11 cellular contexts compared by ENCODE assay signal in the genomic region with DNA sequence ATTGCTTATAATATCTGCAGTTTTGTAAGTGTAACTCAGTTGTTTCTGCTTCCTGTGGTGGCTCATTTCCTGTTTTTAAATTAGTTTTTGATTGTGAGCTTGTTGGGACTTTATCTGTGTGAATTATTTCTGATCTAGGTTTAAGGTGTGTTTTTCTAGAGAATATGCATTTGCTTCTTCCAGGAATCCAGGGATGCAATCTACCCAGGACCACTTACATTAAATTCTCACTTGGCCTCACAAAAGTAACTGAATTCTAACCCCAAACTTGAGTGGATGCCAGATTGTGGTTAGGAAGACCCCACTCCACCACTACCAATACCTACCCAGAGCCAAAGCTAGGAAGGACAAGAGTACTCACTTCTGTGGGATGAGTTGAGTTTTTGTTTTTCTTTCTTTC. TPM values are rescaled to one million over a fixed set of nuclear protein-coding genes. Genes with fewer than 3 reads are reported as not detected.
DNase-seq lines count a peak whose midpoint lies in the region; ATAC-seq, FAIRE-seq and TF ChIP-seq lines count a peak whose summit lies in the region.
"Had no signal": no experiment of that assay in that cellular context is flagged by ENCODE, and none has a peak within 500 bp of the region (broad histone marks: within the 10 kb centered on the region; RNA-seq: fewer than 3 reads in every experiment).

No MANE protein-coding gene starts in this region.

- H3K27me3 Mint-ChIP-seq in T-helper 1 cell treated with Interleukin-12 subunit alpha and Interleukin-12 subunit beta and Interleukin-4 antibody, amounts not matched to agents 30 μg/mL and 1 μg/mL, for 36 hours (ENCODE audit: low read depth): no peaks in the 10 kb centered on the region
- H3K27me3 Mint-ChIP-seq in naive thymus-derived CD8-positive, alpha-beta T cell: no peaks in the 10 kb centered on the region

- no peak for TF ChIP-seq POLR2A in GM12891 (IDR thresholded peaks at IDR 0.05; ENCODE audit: low read depth, low read length)

- no peak for FAIRE-seq in GM12891 (lab: Jason Lieb, UNC)

- no peaks in the 10 kb centered on the region for H3K9me3 ChIP-seq in SJCRH30 (replicated peaks)

- peaks cover 20% of the 10 kb centered on the region for H3K36me3 ChIP-seq in SJCRH30

- H3K27ac ChIP-seq in SJCRH30: no peak overlapping the region

- no peaks in the 10 kb centered on the region for H3K9me3 Mint-ChIP-seq in T-helper 1 cell treated with Interleukin-12 subunit alpha and Interleukin-12 subunit beta and Interleukin-4 antibody, amounts not matched to agents 30 μg/mL and 1 μg/mL, for 36 hours
- H3K9me3 Mint-ChIP-seq in naive thymus-derived CD8-positive, alpha-beta T cell: no peaks in the 10 kb centered on the region

- H3K4me3 ChIP-seq in SJCRH30: no peak overlapping the region

- no peak for DNase-seq in GM12891 (ENCODE audit: insufficient read length, low spot score)
- peak in 2 of 10 donors; percentile 38 to 50 for DNase-seq in naive thymus-derived CD8-positive, alpha-beta T cell
- DNase-seq in NCI-H446 (lab: John Stamatoyannopoulos, UW): no peak
- no peak for DNase-seq in HK-2 (ENCODE audit: unreplicated experiment)
- DNase-seq in SJCRH30: no peak
- DNase-seq: activated CD4-positive, CD25-positive, alpha-beta regulatory T cell treated with anti-CD3 and anti-CD28 coated beads, Interleukin-2, amount 50 U/mL, for 72 hours; midbrain; NCI-H2081 treated with DMSO at 0.1 percent for 48 hours had no signal

- peaks cover 30% of the 10 kb centered on the region for H3K36me3 Mint-ChIP-seq in T-helper 1 cell treated with Interleukin-12 subunit alpha and Interleukin-12 subunit beta and Interleukin-4 antibody, amounts not matched to agents 30 μg/mL and 1 μg/mL, for 36 hours (ENCODE audit: low read depth)
- peaks cover under 1 to 23% (median 16%) of the 10 kb centered on the region in 3 donors for H3K36me3 Mint-ChIP-seq in naive thymus-derived CD8-positive, alpha-beta T cell

- ATAC-seq in GM21576 (IDR thresholded peaks at IDR 0.05; ENCODE audit: unreplicated experiment) (peak; percentile 29), HG03457 (IDR thresholded peaks at IDR 0.05; ENCODE audit: unreplicated experiment) (no peak)
- peak; percentile 60 to 69 for ATAC-seq in naive thymus-derived CD8-positive, alpha-beta T cell

- no peaks in the 10 kb centered on the region for H3K27me3 ChIP-seq in SJCRH30

- no peaks in the 10 kb centered on the region for H3K4me1 ChIP-seq in SJCRH30

- POLR2A ChIA-PET in naive thymus-derived CD8-positive, alpha-beta T cell (lab: Charles Lee): interaction anchor here (0.7 to 3.9 kb wide), 16 partner anchors 11 to 410 kb away, joined by 3 to 54 read pairs (median 4); a partner anchor contains a TSS

- peak overlapping the region; percentile 91 for H3K27ac Mint-ChIP-seq in T-helper 1 cell treated with Interleukin-12 subunit alpha and Interleukin-12 subunit beta and Interleukin-4 antibody, amounts not matched to agents 30 μg/mL and 1 μg/mL, for 36 hours
- peak overlapping the region; percentile 93 to 99 (median 96) for H3K27ac Mint-ChIP-seq in naive thymus-derived CD8-positive, alpha-beta T cell

- peak overlapping the region; percentile 65 for H3K4me3 Mint-ChIP-seq in T-helper 1 cell treated with Interleukin-12 subunit alpha and Interleukin-12 subunit beta and Interleukin-4 antibody, amounts not matched to agents 30 μg/mL and 1 μg/mL, for 36 hours
- peak overlapping the region; percentile 54 to 86 (median 80) for H3K4me3 Mint-ChIP-seq in naive thymus-derived CD8-positive, alpha-beta T cell

- H3K4me1 Mint-ChIP-seq in T-helper 1 cell treated with Interleukin-12 subunit alpha and Interleukin-12 subunit beta and Interleukin-4 antibody, amounts not matched to agents 30 μg/mL and 1 μg/mL, for 36 hours (ENCODE audit: low read depth): peaks cover 31% of the 10 kb centered on the region
- peaks cover 22 to 82% (median 68%) of the 10 kb centered on the region in 4 donors for H3K4me1 Mint-ChIP-seq in naive thymus-derived CD8-positive, alpha-beta T cell

TF ChIP-seq in GM12891, 5 proteins besides CTCF, POLR2A, EP300 and RAD21:
- peak; percentile 67 for TF ChIP-seq SPI1 (IDR thresholded peaks at IDR 0.05; ENCODE audit: low read depth, low read length)
- no peak for TF ChIP-seq POU2F2 (IDR thresholded peaks at IDR 0.05; ENCODE audit: low read depth, low read length)
- TF ChIP-seq POLR2AphosphoS5 (IDR thresholded peaks at IDR 0.05; ENCODE audit: low read depth, low read length): no peak
- no peak for TF ChIP-seq PAX5 (IDR thresholded peaks at IDR 0.05; ENCODE audit: insufficient read depth, low read length, severe bottlenecking)
- TF ChIP-seq TAF1 (IDR thresholded peaks at IDR 0.05; ENCODE audit: low read depth, low read length): no peak

RNA-seq across cellular contexts. Expression of a gene that starts 11.9 kb away (rescaled TPM):
- 4.3 TPM for polyA plus RNA-seq in GM12891 (2012; ENCODE audit: low read depth, missing spikeins)
- total RNA-seq in naive thymus-derived CD8-positive, alpha-beta T cell: 10 to 100 TPM; 43.0 to 48.8 TPM
- polyA plus RNA-seq in naive thymus-derived CD8-positive, alpha-beta T cell: 10 to 100 TPM; 22.9 to 30.5 (median 25.6) TPM
- total RNA-seq in SJCRH30 (2014; rRNA removed; shearing (Covaris generic)): 12.0 and 12.8 TPM in 2 replicates

RNA-seq across cellular contexts. Expression of a gene that starts 34.9 kb away (rescaled TPM):
- 57.4 TPM for polyA plus RNA-seq in GM12891 (2012; ENCODE audit: low read depth, missing spikeins)
- 100 to 1,000 TPM in 1 of 2 experiments, 10 to 100 TPM in 1; 100.0 to 103 TPM for total RNA-seq in naive thymus-derived CD8-positive, alpha-beta T cell
- polyA plus RNA-seq in naive thymus-derived CD8-positive, alpha-beta T cell: 10 to 100 TPM; 38.1 to 60.1 (median 52.0) TPM
- 136 and 156 TPM in 2 replicates for total RNA-seq in SJCRH30 (2014; rRNA removed; shearing (Covaris generic))

RNA-seq across cellular contexts. Expression of a gene that starts 46.5 kb away (rescaled TPM):
- polyA plus RNA-seq in GM12891 (2012; ENCODE audit: low read depth, missing spikeins): 26.7 TPM
- total RNA-seq in naive thymus-derived CD8-positive, alpha-beta T cell: 10 to 100 TPM; 64.1 to 74.5 TPM
- 10 to 100 TPM; 29.6 to 32.0 (median 30.2) TPM for polyA plus RNA-seq in naive thymus-derived CD8-positive, alpha-beta T cell
- total RNA-seq in SJCRH30 (2014; rRNA removed; shearing (Covaris generic)): 67.3 and 73.3 TPM in 2 replicates

RNA-seq across cellular contexts. Expression of a gene that starts 49.5 kb away (rescaled TPM):
- polyA plus RNA-seq in GM12891 (2012; ENCODE audit: low read depth, missing spikeins): 12.0 TPM
- total RNA-seq in naive thymus-derived CD8-positive, alpha-beta T cell: 10 to 100 TPM in 1 of 2 experiments, 1 to 10 TPM in 1; 8.3 to 12.6 TPM
- polyA plus RNA-seq in naive thymus-derived CD8-positive, alpha-beta T cell: 10 to 100 TPM; 10.9 to 12.9 (median 11.2) TPM
- 16.6 and 17.9 TPM in 2 replicates for total RNA-seq in SJCRH30 (2014; rRNA removed; shearing (Covaris generic))
